In the genomic region with DNA sequence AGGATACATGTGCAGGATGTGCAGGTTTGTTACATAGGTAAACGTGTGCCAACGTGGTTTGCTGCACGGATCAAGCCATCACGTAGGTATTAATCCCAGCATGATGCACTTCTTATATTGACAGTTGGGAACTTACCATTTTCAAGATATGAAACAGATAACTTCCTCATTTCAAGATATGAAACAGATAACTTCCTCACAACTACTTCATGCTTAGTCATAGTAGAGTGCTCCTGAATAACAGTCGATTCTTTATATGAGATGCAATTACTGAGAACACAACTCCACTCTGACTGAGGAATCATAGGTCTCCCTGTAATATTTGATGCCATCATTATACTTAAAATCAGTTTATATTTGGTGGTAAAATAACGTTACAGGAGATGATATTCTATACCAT, we compare ENCODE assay signal across 16 cellular contexts.
DNase-seq lines count a peak whose midpoint lies in the region; ATAC-seq lines count a peak whose summit lies in the region.
"Had no signal": no experiment of that assay in that cellular context is flagged by ENCODE, and none has a peak within 500 bp of the region (broad histone marks: within the 10 kb centered on the region; RNA-seq: fewer than 3 reads in every experiment).

No MANE protein-coding gene starts in this region.

- no peaks in the 10 kb centered on the region for H3K27me3 Mint-ChIP-seq in activated CD4-positive, alpha-beta memory T cell treated with anti-CD3 and anti-CD28 coated beads for 36 hours

- ATAC-seq in GM18868 (IDR thresholded peaks at IDR 0.05; ENCODE audit: unreplicated experiment) = peak; percentile 99
- peak; percentile 67 for ATAC-seq in GM21528 (IDR thresholded peaks at IDR 0.05; ENCODE audit: low FRiP score, unreplicated experiment)
- peak; percentile 98 for ATAC-seq in HG03159 (IDR thresholded peaks at IDR 0.05; ENCODE audit: unreplicated experiment)
- ATAC-seq in activated naive CD4-positive, alpha-beta T cell treated with anti-CD3 and anti-CD28 coated beads, Interleukin-2, amount 50 U/mL, for 72 hours = no peak
- ATAC-seq: activated T-cell treated with anti-CD3 and anti-CD28 coated beads, Interleukin-2, amount 50 U/mL, for 4 hours had no signal

- CTCF ChIA-PET in activated CD4-positive, alpha-beta memory T cell treated with anti-CD3 and anti-CD28 coated beads for 36 hours (lab: Charles Lee) = no interaction called here

- POLR2A ChIA-PET in activated CD4-positive, alpha-beta memory T cell treated with anti-CD3 and anti-CD28 coated beads for 36 hours (lab: Charles Lee) = no interaction called here

- no peak overlapping the region for H3K4me3 Mint-ChIP-seq in activated CD4-positive, alpha-beta memory T cell treated with anti-CD3 and anti-CD28 coated beads for 36 hours
- H3K4me3 Mint-ChIP-seq: activated T-cell treated with anti-CD3 and anti-CD28 coated beads, Interleukin-2, amount 50 U/mL, for 4 hours had no signal

- H3K36me3 Mint-ChIP-seq in activated naive CD4-positive, alpha-beta T cell treated with anti-CD3 and anti-CD28 coated beads, Interleukin-2, amount 50 U/mL, for 72 hours = peaks cover 0 to 5% of the 10 kb centered on the region in 2 donors
- no peaks in the 10 kb centered on the region for H3K36me3 Mint-ChIP-seq in activated CD4-positive, alpha-beta memory T cell treated with anti-CD3 and anti-CD28 coated beads for 36 hours

- H3K27ac Mint-ChIP-seq in activated naive CD4-positive, alpha-beta T cell treated with anti-CD3 and anti-CD28 coated beads, Interleukin-2, amount 50 U/mL, for 72 hours = no peak overlapping the region
- no peak overlapping the region for H3K27ac Mint-ChIP-seq in activated CD4-positive, alpha-beta memory T cell treated with anti-CD3 and anti-CD28 coated beads for 36 hours

- H3K9me3 Mint-ChIP-seq in activated naive CD4-positive, alpha-beta T cell treated with anti-CD3 and anti-CD28 coated beads, Interleukin-2, amount 50 U/mL, for 72 hours = peaks cover 12 to 14% of the 10 kb centered on the region in 2 donors
- H3K9me3 Mint-ChIP-seq in activated CD4-positive, alpha-beta memory T cell treated with anti-CD3 and anti-CD28 coated beads for 36 hours = peaks cover 14% of the 10 kb centered on the region

- no peaks in the 10 kb centered on the region for H3K4me1 Mint-ChIP-seq in activated CD4-positive, alpha-beta memory T cell treated with anti-CD3 and anti-CD28 coated beads for 36 hours (ENCODE audit: low read depth)

- intact Hi-C loops in activated CD4-positive, alpha-beta memory T cell treated with anti-CD3 and anti-CD28 coated beads for 36 hours (cut with micrococcal nuclease) = no loop called here

- DNase-seq in SIG-M5 treated with dmso at 0.1 percent for 504 hours (lab: John Stamatoyannopoulos, UW; ENCODE audit: unreplicated experiment) = peak; percentile 66
- DNase-seq in activated CD4-positive, alpha-beta T cell treated with anti-CD3 and anti-CD28 coated beads, Interleukin-2, amount 50 U/mL, for 1 hour = no peak
- no peak for DNase-seq in activated CD8-positive, alpha-beta memory T cell treated with anti-CD3 and anti-CD28 coated beads for 24 hours
- DNase-seq in activated naive CD4-positive, alpha-beta T cell treated with anti-CD3 and anti-CD28 coated beads, Interleukin-2, amount 50 U/mL, for 72 hours (ENCODE audit: low spot score in 2 of 2) = no peak
- DNase-seq in activated CD4-positive, alpha-beta memory T cell treated with anti-CD3 and anti-CD28 coated beads for 36 hours = no peak
- DNase-seq: activated T-cell treated with anti-CD3 and anti-CD28 coated beads, Interleukin-2, amount 50 U/mL, for 4 hours; anterior cingulate cortex; C1 segment of cervical spinal cord; cortex of kidney; IMR-90; NCI-H1694; NCI-H748 treated with DMSO at 0.1 percent for 48 hours; testis had no signal

Comparison
In these comparisons a context has a peak if more than half of its experiments do, and no peak if none do; other contexts are left out.
1. ATAC-seq: peak in GM18868 (single experiment), GM21528 (single experiment) and HG03159 (single experiment); none in activated naive CD4-positive, alpha-beta T cell treated with anti-CD3 and anti-CD28 coated beads, Interleukin-2, amount 50 U/mL, for 72 hours (0 of 2).